ENCODE assay signal across 18 cellular contexts in the genomic region with DNA sequence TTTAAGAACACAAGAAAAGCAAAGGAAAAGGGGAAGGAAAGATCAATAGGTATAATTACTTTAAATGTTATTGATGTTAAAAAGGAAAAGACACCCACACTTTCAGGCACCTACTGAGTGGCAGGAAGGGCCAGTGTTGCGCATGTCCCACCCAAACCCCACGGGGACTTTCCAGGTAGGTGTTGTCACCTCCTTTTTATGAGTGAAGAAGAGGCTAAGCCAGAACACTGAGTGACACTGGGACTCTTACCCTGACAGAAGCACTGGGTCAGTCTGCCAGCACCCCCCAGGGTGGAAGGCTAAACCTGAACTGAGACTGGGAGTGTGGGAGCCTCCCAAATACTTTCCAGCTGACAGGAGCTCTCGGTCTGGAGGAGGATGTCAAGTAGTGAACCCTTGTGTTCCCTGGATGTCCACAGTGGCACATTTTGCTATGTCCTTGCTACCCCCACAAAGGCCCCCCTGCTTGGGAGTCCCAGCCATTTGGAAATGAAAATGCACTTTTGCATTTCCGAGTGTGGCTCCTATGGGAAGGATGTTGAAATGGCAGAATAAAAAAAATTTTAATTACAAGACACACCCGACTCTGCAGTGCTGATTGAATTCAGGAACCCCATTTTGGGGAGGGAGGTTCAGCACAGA.
A peak's percentile ranks its signal among the peaks of the same experiment; 100 is the strongest.
DNase-seq lines count a peak whose midpoint lies in the region; ATAC-seq, FAIRE-seq and TF ChIP-seq lines count a peak whose summit lies in the region.
"Had no signal": no experiment of that assay in that cellular context is flagged by ENCODE, and none has a peak within 500 bp of the region (broad histone marks: within the 10 kb centered on the region; RNA-seq: fewer than 3 reads in every experiment).

No MANE protein-coding gene starts in this region.

- FAIRE-seq in astrocyte (lab: Jason Lieb, UNC): no peak
- FAIRE-seq: K562 had no signal

- no peak for TF ChIP-seq CTCF in natural killer cell (IDR thresholded peaks at IDR 0.05)
- no peak for TF ChIP-seq CTCF in astrocyte (IDR thresholded peaks at IDR 0.05; ENCODE audit: insufficient read depth, low read depth, low read length)

- no peak overlapping the region for H3K27ac Mint-ChIP-seq in natural killer cell
- H3K27ac Mint-ChIP-seq in natural killer cell treated with Interleukin-12 subunit alpha and Interleukin-12 subunit beta and Interleukin-15 and Interleukin-18, amount 100 ng/mL, for 72 hours: no peak overlapping the region
- H3K27ac Mint-ChIP-seq in astrocyte (ENCODE audit: unreplicated experiment): peak overlapping the region; percentile 80
- H3K27ac Mint-ChIP-seq: B cell; CD4-positive, CD25-positive, alpha-beta regulatory T cell had no signal

- intact Hi-C loops in natural killer cell (cut with micrococcal nuclease): no loop called here

- H3K36me3 ChIP-seq in astrocyte (ENCODE audit: insufficient read depth, low read length): no peaks in the 10 kb centered on the region
- H3K36me3 ChIP-seq: SJCRH30 had no signal

- peaks cover 0 to 8% of the 10 kb centered on the region in 2 donors for H3K4me1 Mint-ChIP-seq in natural killer cell
- peaks cover 3 to 7% of the 10 kb centered on the region in 2 donors for H3K4me1 Mint-ChIP-seq in natural killer cell treated with Interleukin-12 subunit alpha and Interleukin-12 subunit beta and Interleukin-15 and Interleukin-18, amount 100 ng/mL, for 72 hours (ENCODE audit: low read depth in 2 of 2)
- H3K4me1 Mint-ChIP-seq in astrocyte (ENCODE audit: low read depth, unreplicated experiment): peaks cover 15% of the 10 kb centered on the region
- H3K4me1 Mint-ChIP-seq: B cell had no signal

- DNase-seq in natural killer cell: peak; percentile 7
- no peak for DNase-seq in natural killer cell treated with Interleukin-12 subunit alpha and Interleukin-12 subunit beta and Interleukin-15 and Interleukin-18, amount 100 ng/mL, for 72 hours (ENCODE audit: low spot score)
- DNase-seq in astrocyte (ENCODE audit: low read depth): no peak
- peak; percentile 24 for DNase-seq in kidney glomerular epithelial cell (lab: John Stamatoyannopoulos, UW)
- DNase-seq in ureter (ENCODE audit: low spot score): peak; percentile 13
- DNase-seq: Caco-2; CD4-positive, CD25-positive, alpha-beta regulatory T cell; DMS153; GM23248; MV-4-11; NCI-H1417; NCI-H187 treated with DMSO at 0.1 percent for 48 hours; OCI-M1; SJCRH30 had no signal

- H3K27ac ChIP-seq in astrocyte (ENCODE audit: low read depth, low read length): no peak overlapping the region
- H3K27ac ChIP-seq: GM23248, SJCRH30 had no signal

- H3K79me2 ChIP-seq in astrocyte (ENCODE audit: insufficient read depth, low read length): no peaks in the 10 kb centered on the region

- no peak overlapping the region for H3K4me3 Mint-ChIP-seq in natural killer cell
- no peak overlapping the region for H3K4me3 Mint-ChIP-seq in natural killer cell treated with Interleukin-12 subunit alpha and Interleukin-12 subunit beta and Interleukin-15 and Interleukin-18, amount 100 ng/mL, for 72 hours
- H3K4me3 Mint-ChIP-seq in astrocyte (ENCODE audit: unreplicated experiment): no peak overlapping the region
- H3K4me3 Mint-ChIP-seq: B cell; CD4-positive, CD25-positive, alpha-beta regulatory T cell had no signal

- peaks cover 19% of the 10 kb centered on the region for H3K4me1 ChIP-seq in astrocyte (ENCODE audit: insufficient read depth, low read length)
- H3K4me1 ChIP-seq: Caco-2, SJCRH30 had no signal

- no peaks in the 10 kb centered on the region for H4K20me1 ChIP-seq in astrocyte (ENCODE audit: insufficient read depth, low read length)

- H3K36me3 Mint-ChIP-seq in natural killer cell (no peaks in the 10 kb centered on the region), astrocyte (ENCODE audit: low read depth, unreplicated experiment) (no peaks in the 10 kb centered on the region)
- H3K36me3 Mint-ChIP-seq in natural killer cell treated with Interleukin-12 subunit alpha and Interleukin-12 subunit beta and Interleukin-15 and Interleukin-18, amount 100 ng/mL, for 72 hours: no peaks in the 10 kb centered on the region
- H3K36me3 Mint-ChIP-seq: CD4-positive, CD25-positive, alpha-beta regulatory T cell had no signal

- H3K4me3 ChIP-seq in astrocyte (ENCODE audit: insufficient read depth, low read depth, low read length): no peak overlapping the region
- H3K4me3 ChIP-seq: GM23248, K562, SJCRH30 had no signal

- H3K27me3 ChIP-seq in astrocyte (ENCODE audit: insufficient read depth, low read length): peaks cover 26% of the 10 kb centered on the region
- H3K27me3 ChIP-seq: SJCRH30 had no signal

- ATAC-seq in natural killer cell: peak in 2 of 3 donors; percentile 52 to 71
- no peak for ATAC-seq in natural killer cell treated with Interleukin-12 subunit alpha and Interleukin-12 subunit beta and Interleukin-15 and Interleukin-18, amount 100 ng/mL, for 72 hours
- ATAC-seq in HG03045 (IDR thresholded peaks at IDR 0.05; ENCODE audit: unreplicated experiment): no peak
- no peak for ATAC-seq in GM19328 (IDR thresholded peaks at IDR 0.05; ENCODE audit: unreplicated experiment)
- ATAC-seq: K562 had no signal

- H3K9me3 Mint-ChIP-seq in natural killer cell (no peaks in the 10 kb centered on the region), astrocyte (ENCODE audit: unreplicated experiment) (no peaks in the 10 kb centered on the region)
- H3K9me3 Mint-ChIP-seq in natural killer cell treated with Interleukin-12 subunit alpha and Interleukin-12 subunit beta and Interleukin-15 and Interleukin-18, amount 100 ng/mL, for 72 hours: no peaks in the 10 kb centered on the region

- H2AFZ ChIP-seq in astrocyte (ENCODE audit: low read depth, low read length): no peak overlapping the region
- H2AFZ ChIP-seq: GM23248 had no signal

- H3K9ac ChIP-seq in astrocyte (ENCODE audit: low read length): no peak overlapping the region
- H3K9ac ChIP-seq: GM23248 had no signal

- H3K27me3 Mint-ChIP-seq in natural killer cell (ENCODE audit: low read depth in 2 of 2) (peaks cover 6 to 34% of the 10 kb centered on the region in 2 donors), astrocyte (ENCODE audit: low read depth, unreplicated experiment) (peaks cover 22% of the 10 kb centered on the region)
- peaks cover 9 to 15% of the 10 kb centered on the region in 2 donors for H3K27me3 Mint-ChIP-seq in natural killer cell treated with Interleukin-12 subunit alpha and Interleukin-12 subunit beta and Interleukin-15 and Interleukin-18, amount 100 ng/mL, for 72 hours

- H3K9me3 ChIP-seq in astrocyte (ENCODE audit: insufficient read depth, low read depth, low read length): no peaks in the 10 kb centered on the region
- H3K9me3 ChIP-seq: Caco-2, SJCRH30 had no signal

- no peak overlapping the region for H3K4me2 ChIP-seq in astrocyte (ENCODE audit: low read length)

Comparison
In these comparisons a context has a peak if more than half of its experiments do, and no peak if none do; other contexts are left out.
1. ATAC-seq: peak in natural killer cell (2 of 3); none in natural killer cell treated with Interleukin-12 subunit alpha and Interleukin-12 subunit beta and Interleukin-15 and Interleukin-18, amount 100 ng/mL, for 72 hours (0 of 2), HG03045 (single experiment) and GM19328 (single experiment).
2. DNase-seq: peak in natural killer cell (single experiment), kidney glomerular epithelial cell (single experiment) and ureter (single experiment); none in natural killer cell treated with Interleukin-12 subunit alpha and Interleukin-12 subunit beta and Interleukin-15 and Interleukin-18, amount 100 ng/mL, for 72 hours (single experiment) and astrocyte (single experiment).